Comparison of ENCODE assay signal across 21 cellular contexts in the genomic region with DNA sequence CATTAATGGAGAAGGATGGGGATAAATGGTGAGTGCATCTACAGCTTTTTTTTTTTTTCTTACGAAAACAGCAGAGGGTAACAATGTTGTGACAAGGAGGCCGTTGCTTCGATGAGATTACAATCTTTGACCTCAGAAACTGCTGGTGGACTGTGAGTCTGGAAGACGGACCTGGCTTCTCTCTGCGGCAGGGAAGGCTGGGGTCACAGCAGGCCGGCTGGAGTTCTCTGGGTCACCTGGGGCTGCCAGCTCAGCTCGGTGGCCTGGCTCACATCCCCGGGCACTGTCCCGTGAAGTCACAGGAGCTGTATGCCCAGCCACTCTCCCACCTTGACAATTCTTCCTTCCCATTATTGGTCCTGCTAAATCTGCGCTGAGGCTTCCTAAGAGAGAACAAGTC.
"Had no signal": no experiment of that assay in that cellular context is flagged by ENCODE, and none has a peak within 500 bp of the region (broad histone marks: within the 10 kb centered on the region; RNA-seq: fewer than 3 reads in every experiment).

No MANE protein-coding gene starts in this region.

- DNase-seq: activated B cell treated with CpG ODN at 0.5 μM for 24 hours; activated CD4-positive, alpha-beta T cell treated with anti-CD3 and anti-CD28 coated beads for 36 hours; activated CD4-positive, alpha-beta T cell treated with anti-CD3 and anti-CD28 coated beads, Interleukin-2, amount 50 U/mL, for 4 hours; activated naive CD4-positive, alpha-beta T cell treated with anti-CD3 and anti-CD28 coated beads, Interleukin-2, amount 10 ng/mL, durations not matched to agents 7 days and 5 days; activated T-cell treated with anti-CD3 and anti-CD28 coated beads, Interleukin-2, amount 50 U/mL, for 48 hours; amygdala; cerebellar nuclear complex; cortex of kidney; endodermal cell; esophagus squamous epithelium; head of caudate nucleus; left lung; stimulated activated CD4-positive, alpha-beta T cell treated with anti-CD3 and anti-CD28 coated beads, Interleukin-12 subunit alpha, Interleukin-12 subunit beta, amount 100 ng/mL, for 4 hours; stimulated activated CD4-positive, alpha-beta T cell treated with anti-CD3 and anti-CD28 coated beads, Interleukin-4, amount 100 ng/mL, for 4 hours; stimulated activated naive CD8-positive, alpha-beta T cell treated with anti-CD3 and anti-CD28 coated beads, Interleukin-15, Interleukin-2, amounts not matched to agents 100 U/mL and 50 U/mL, for 24 hours; substantia nigra; T-helper 1 cell; T1000; uterus had no signal

- H3K4me3 ChIP-seq: esophagus squamous epithelium, gastroesophageal sphincter, left lung, tibial artery, uterus had no signal

- H3K9me3 ChIP-seq: esophagus squamous epithelium, gastroesophageal sphincter, left lung, tibial artery, uterus had no signal

- H3K4me1 ChIP-seq: left lung, uterus had no signal

- H3K27ac ChIP-seq: esophagus squamous epithelium, gastroesophageal sphincter, left lung, uterus had no signal

- ATAC-seq: activated CD4-positive, alpha-beta T cell treated with anti-CD3 and anti-CD28 coated beads for 36 hours; gastroesophageal sphincter; left lung; stimulated activated naive CD8-positive, alpha-beta T cell treated with anti-CD3 and anti-CD28 coated beads, Interleukin-15, Interleukin-2, amounts not matched to agents 100 U/mL and 50 U/mL, for 24 hours had no signal

- H3K27me3 ChIP-seq: esophagus squamous epithelium, gastroesophageal sphincter, left lung, tibial artery, uterus had no signal

- H3K36me3 ChIP-seq: esophagus squamous epithelium, gastroesophageal sphincter, left lung, tibial artery, uterus had no signal
